Comparison of ENCODE assay signal across 22 cellular contexts in the genomic region with DNA sequence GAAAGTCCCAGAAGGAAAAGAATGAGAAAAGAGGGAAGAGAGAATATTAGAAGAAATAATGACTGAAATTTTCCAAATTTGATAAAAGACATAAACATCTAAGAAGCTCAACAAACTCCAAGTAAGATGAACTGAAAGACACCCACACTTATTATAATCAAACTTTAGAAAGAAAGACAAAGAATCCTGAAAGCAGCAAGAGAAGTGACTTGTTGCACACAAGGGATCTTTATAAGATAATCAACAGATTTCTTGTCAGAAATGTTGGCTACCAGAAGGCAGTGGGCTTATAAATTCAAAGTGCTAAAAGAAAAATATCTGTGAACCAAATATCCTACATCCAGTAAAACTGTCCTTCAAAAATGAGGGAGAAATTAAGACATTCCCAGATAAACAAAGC. TPM values are rescaled to one million over a fixed set of nuclear protein-coding genes. Genes with fewer than 3 reads are reported as not detected.
A peak's percentile ranks its signal among the peaks of the same experiment; 100 is the strongest.
DNase-seq lines count a peak whose midpoint lies in the region; ATAC-seq, FAIRE-seq and TF ChIP-seq lines count a peak whose summit lies in the region.
"Had no signal": no experiment of that assay in that cellular context is flagged by ENCODE, and none has a peak within 500 bp of the region (broad histone marks: within the 10 kb centered on the region; RNA-seq: fewer than 3 reads in every experiment).

No MANE protein-coding gene starts in this region.

- no peak overlapping the region for H3K4me2 ChIP-seq in HepG2 (ENCODE audit: low read depth, low read length)
- no peak overlapping the region for H3K4me2 ChIP-seq in K562 (ENCODE audit: insufficient read depth, low read length)
- H3K4me2 ChIP-seq: A549; BLaER1 treated with 17β-estradiol and CSF1 and Interleukin-3, amounts not matched to agents 10 nM and 100 nM had no signal

- CTCF ChIA-PET in HepG2 (lab: Yijun Ruan, JAX; ENCODE audit: low intra/inter-chr PET ratio, low total read pairs), result no interaction called here
- CTCF ChIA-PET in HEK293 (lab: Yijun Ruan, JAX), result no interaction called here
- CTCF ChIA-PET in K562 (lab: Yijun Ruan, JAX; ENCODE audit: low intra/inter-chr PET ratio), result no interaction called here

- TF ChIP-seq RAD21 in HepG2 (CRISPR knock-in tag; IDR thresholded peaks at IDR 0.05), result no peak
- no peak for TF ChIP-seq RAD21 in K562 (CRISPR knock-in tag; conservative IDR thresholded peaks at IDR 0.05 in 1 of 2, IDR thresholded peaks at IDR 0.05 in 1 of 2)

- H3K9ac ChIP-seq in HepG2 (ENCODE audit: insufficient read depth, low read depth, low read length) (no peak overlapping the region), K562 (ENCODE audit: insufficient read depth in 1 of 2, low read depth in 2 of 2, low read length in 2 of 2) (no peak overlapping the region)
- H3K9ac ChIP-seq: BLaER1 treated with 17β-estradiol and CSF1 and Interleukin-3, amounts not matched to agents 10 nM and 100 nM had no signal

- H3K4me3 ChIP-seq in HepG2 (replicated peaks in 1 of 3; ENCODE audit: insufficient read depth in 1 of 3, low read depth in 2 of 3, low read length in 3 of 3), result no peak overlapping the region
- no peak overlapping the region for H3K4me3 ChIP-seq in right lobe of liver
- H3K4me3 ChIP-seq in HEK293 (ENCODE audit: low read depth, low read length), result no peak overlapping the region
- no peak overlapping the region for H3K4me3 ChIP-seq in K562
- H3K4me3 ChIP-seq: A549; BLaER1 treated with 17β-estradiol and CSF1 and Interleukin-3, amounts not matched to agents 10 nM and 100 nM had no signal

- intact Hi-C loops in HepG2 (cut with micrococcal nuclease; ENCODE audit: unreplicated experiment), result no loop called here
- intact Hi-C loops in right lobe of liver (cut with DNase I), result no loop called here
- intact Hi-C loops in K562 (cut with micrococcal nuclease), result no loop called here

- H3K4me1 ChIP-seq in HepG2 (ENCODE audit: insufficient read depth, low read length), result no peaks in the 10 kb centered on the region
- no peaks in the 10 kb centered on the region for H3K4me1 ChIP-seq in right lobe of liver
- H3K4me1 ChIP-seq in HEK293 (ENCODE audit: control insufficient read depth, insufficient read depth, low read length), result no peaks in the 10 kb centered on the region
- no peaks in the 10 kb centered on the region for H3K4me1 ChIP-seq in K562 (replicated peaks in 1 of 2; ENCODE audit: control insufficient read depth in 2 of 2, insufficient read depth in 2 of 2, low read length in 2 of 2)
- H3K4me1 ChIP-seq in foreskin keratinocyte, result no peaks in the 10 kb centered on the region
- H3K4me1 ChIP-seq: A549, Caco-2 had no signal

- TF ChIP-seq CTCF in HepG2 (CRISPR knock-in tag; IDR thresholded peaks at IDR 0.05) (no peak), right lobe of liver (IDR thresholded peaks at IDR 0.05) (no peak), HEK293 (tag by site-specific recombination; IDR thresholded peaks at IDR 0.05) (no peak), K562 (IDR thresholded peaks at IDR 0.05 in 2 of 3, conservative IDR thresholded peaks at IDR 0.05 in 1 of 3; ENCODE audit: insufficient read depth in 2 of 3, low read depth in 1 of 3, low read length in 3 of 3) (no peak), foreskin keratinocyte (conservative IDR thresholded peaks at IDR 0.05) (no peak)

- POLR2A ChIA-PET in HepG2 (lab: Yijun Ruan, JAX) (no interaction called here), HEK293 (lab: Yijun Ruan, JAX) (no interaction called here), K562 (lab: Yijun Ruan, JAX) (no interaction called here)

- no peaks in the 10 kb centered on the region for H3K36me3 ChIP-seq in HepG2 (replicated peaks in 1 of 2; ENCODE audit: control insufficient read depth in 1 of 2, insufficient read depth in 2 of 2, low read length in 2 of 2)
- no peaks in the 10 kb centered on the region for H3K36me3 ChIP-seq in right lobe of liver
- no peaks in the 10 kb centered on the region for H3K36me3 ChIP-seq in HEK293 (ENCODE audit: control insufficient read depth in 2 of 2, insufficient read depth in 1 of 2, low read length in 2 of 2)
- no peaks in the 10 kb centered on the region for H3K36me3 ChIP-seq in K562 (ENCODE audit: control insufficient read depth, insufficient read depth, low read length)

- no peak for DNase-seq in HepG2 (ENCODE audit: low spot score)
- DNase-seq in right lobe of liver, result no peak
- DNase-seq in OCI-M1 (lab: John Stamatoyannopoulos, UW), result peak; percentile 21
- DNase-seq in K562 (ENCODE audit: extremely low read depth in 1 of 4, low spot score in 3 of 4), result no peak
- DNase-seq in NCI-H1092 treated with DMSO at 0.1 percent for 48 hours (lab: John Stamatoyannopoulos, UW), result no peak
- no peak for DNase-seq in activated CD8-positive, alpha-beta memory T cell treated with anti-CD3 and anti-CD28 coated beads for 24 hours
- DNase-seq in foreskin keratinocyte, result no peak
- DNase-seq: AML-193; Caco-2; Calu3; CD4-positive, alpha-beta T cell; CD8-positive, alpha-beta T cell; DMS79 treated with DMSO at 0.1 percent for 48 hours; GF-D8 had no signal

- H3K79me2 ChIP-seq in HepG2 (ENCODE audit: insufficient read depth, low read length), result no peaks in the 10 kb centered on the region
- H3K79me2 ChIP-seq in K562 (ENCODE audit: control insufficient read depth, insufficient read depth, low read length), result no peaks in the 10 kb centered on the region

- ATAC-seq in HepG2 (no peak), right lobe of liver (no peak), K562 (no peak), foreskin keratinocyte (no peak)
- ATAC-seq: A549; CD8-positive, alpha-beta T cell had no signal

- TF ChIP-seq EP300 in HepG2 (IDR thresholded peaks at IDR 0.05; ENCODE audit: low read depth in 2 of 2, low read length in 2 of 2) (no peak), HepG2 (CRISPR knock-in tag; IDR thresholded peaks at IDR 0.05; ENCODE audit: borderline replicate concordance) (no peak), K562 (IDR thresholded peaks at IDR 0.05; ENCODE audit: low read length) (no peak)

- no peaks in the 10 kb centered on the region for H4K20me1 ChIP-seq in HepG2 (ENCODE audit: insufficient read depth, low read length)
- no peaks in the 10 kb centered on the region for H4K20me1 ChIP-seq in K562 (replicated peaks; ENCODE audit: control insufficient read depth, insufficient read depth, low read length)
- H4K20me1 ChIP-seq: BLaER1 treated with 17β-estradiol and CSF1 and Interleukin-3, amounts not matched to agents 10 nM and 100 nM had no signal

- no peaks in the 10 kb centered on the region for H3K27me3 ChIP-seq in HepG2 (ENCODE audit: control insufficient read depth in 1 of 2, insufficient read depth in 2 of 2, low read length in 2 of 2)
- H3K27me3 ChIP-seq in right lobe of liver, result no peaks in the 10 kb centered on the region
- no peaks in the 10 kb centered on the region for H3K27me3 ChIP-seq in K562 (ENCODE audit: control insufficient read depth in 2 of 2, insufficient read depth in 2 of 2, low read length in 2 of 2)
- no peaks in the 10 kb centered on the region for H3K27me3 ChIP-seq in foreskin keratinocyte
- H3K27me3 ChIP-seq: BLaER1 treated with 17β-estradiol and CSF1 and Interleukin-3, amounts not matched to agents 10 nM and 100 nM had no signal

- H3K9me3 ChIP-seq in HepG2 (ENCODE audit: low read length), result peaks cover 38% of the 10 kb centered on the region
- peaks cover 0 to 2% (median 0%) of the 10 kb centered on the region in 4 donors for H3K9me3 ChIP-seq in right lobe of liver
- no peaks in the 10 kb centered on the region for H3K9me3 ChIP-seq in HEK293 (ENCODE audit: control insufficient read depth, insufficient read depth, low read depth, low read length)
- no peaks in the 10 kb centered on the region for H3K9me3 ChIP-seq in K562 (replicated peaks; ENCODE audit: control insufficient read depth, insufficient read depth, low read depth, low read length)

- in situ Hi-C loops in HepG2 (cut with HindIII; ENCODE audit: extremely low pct_ligation_motif_present, low pct_unique_long_range_greater_than_20kb) (no loop called here), K562 (cut with MboI) (no loop called here)

- no peak for FAIRE-seq in HepG2 (lab: Jason Lieb, UNC)
- FAIRE-seq in K562 (lab: Jason Lieb, UNC), result no peak
- FAIRE-seq: A549, D721Med, G401.6, GM12891 had no signal

- H2AFZ ChIP-seq in HepG2 (ENCODE audit: low read length) (no peak overlapping the region), K562 (ENCODE audit: low read depth, low read length) (no peak overlapping the region)

- BruUV-seq in HepG2 (replicated peaks; lab: Mats Ljungman, UMichigan) (no TSS peak), K562 (replicated peaks; lab: Mats Ljungman, UMichigan) (no TSS peak)

- H3K9me1 ChIP-seq in K562 (ENCODE audit: control insufficient read depth, insufficient read depth, low read length), result no peaks in the 10 kb centered on the region

- TF ChIP-seq POLR2A in HepG2 (IDR thresholded peaks at IDR 0.05; ENCODE audit: insufficient read depth in 1 of 2, low read depth in 2 of 2, low read length in 2 of 2) (no peak), right lobe of liver (IDR thresholded peaks at IDR 0.05) (no peak), K562 (conservative IDR thresholded peaks at IDR 0.05) (no peak)

- H3K27ac ChIP-seq in HepG2 (ENCODE audit: extremely low read length, insufficient read depth, low read length), result no peak overlapping the region
- H3K27ac ChIP-seq in right lobe of liver, result no peak overlapping the region
- no peak overlapping the region for H3K27ac ChIP-seq in HEK293 (ENCODE audit: extremely low read depth, low read depth, low read length)
- H3K27ac ChIP-seq in K562 (ENCODE audit: extremely low read depth, low read depth, low read length), result no peak overlapping the region
- no peak overlapping the region for H3K27ac ChIP-seq in foreskin keratinocyte
- H3K27ac ChIP-seq: 22Rv1; A549; BLaER1 treated with 17β-estradiol and CSF1 and Interleukin-3, amounts not matched to agents 10 nM and 100 nM; C4-2B had no signal

RNA-seq across cellular contexts. Expression of gene FNIP1, which starts 49.0 kb away (rescaled TPM):
- total RNA-seq in HepG2 (2016; rRNA removed; fragmentation: Illumina TruSeq; extraction: Trizol) (29.3 and 39.7 TPM in 2 replicates), right lobe of liver (10 to 100 TPM; 14.2 to 25.2 (median 20.9) TPM), K562 (2014; rRNA removed) (18.4 and 19.9 TPM in 2 replicates), K562 (2014; rRNA removed; fragmentation: Illumina TruSeq; extraction: Trizol) (22.1 and 26.4 TPM in 2 replicates), K562 (2015; rRNA removed; fragmentation: Illumina TruSeq; extraction: Trizol) (31.1 and 32.8 TPM in 2 replicates), K562 (2021) (22.1 and 24.6 TPM in 2 replicates), foreskin keratinocyte (16.9 and 18.7 TPM in 2 replicates)
- total RNA-seq in HepG2 (2016; cell fraction: cytosol; rRNA removed; fragmentation: Illumina TruSeq; extraction: Trizol; ENCODE audit: low read depth), result 10.9 and 11.5 TPM in 2 replicates
- 26.2 and 39.3 TPM in 2 replicates for total RNA-seq in HepG2 (2016; cell fraction: insoluble cytoplasmic fraction; rRNA removed; fragmentation: Illumina TruSeq; extraction: Trizol)
- 18.6 and 20.6 TPM in 2 replicates for total RNA-seq in HepG2 (2016; cell fraction: membrane; rRNA removed; fragmentation: Illumina TruSeq; extraction: Trizol)
- 50.1 and 54.5 TPM in 2 replicates for total RNA-seq in HepG2 (2016; cell fraction: nucleus; rRNA removed; fragmentation: Illumina TruSeq; extraction: Trizol)
- polyA plus RNA-seq in HepG2 (2011; rRNA removed) (8.7 and 10.9 TPM in 2 replicates), K562 (2011; rRNA removed) (17.9 and 19.7 TPM in 2 replicates), K562 (2014; fragmentation: Illumina TruSeq; extraction: Trizol) (10.3 and 10.7 TPM in 2 replicates), K562 (2014; fragmentation: Nextera tagmentation; extraction: Ambion mirVana) (1 to 10 TPM; 5.0 to 8.7 TPM), K562 (2014; rRNA removed) (9.4 and 12.0 TPM in 2 replicates), foreskin keratinocyte (2.2 TPM in 2 replicates)
- polyA plus RNA-seq in HepG2 (2011; cell fraction: cytosol; rRNA removed), result 4.9 and 5.9 TPM in 2 replicates
- 12.5 and 14.4 TPM in 2 replicates for polyA plus RNA-seq in HepG2 (2011; cell fraction: nucleus; rRNA removed)
- polyA plus RNA-seq in HepG2 (2012), result 8.0 and 10.1 TPM in 2 replicates
- polyA plus RNA-seq in HepG2 (2016; cell fraction: cytosol; fragmentation: Illumina TruSeq; extraction: Trizol; ENCODE audit: low read depth), result 5.3 and 6.4 TPM in 2 replicates
- polyA plus RNA-seq in HepG2 (2016; cell fraction: insoluble cytoplasmic fraction; fragmentation: Illumina TruSeq; extraction: Trizol; ENCODE audit: low read depth), result 9.4 and 11.6 TPM in 2 replicates
- polyA plus RNA-seq in HepG2 (2016; cell fraction: membrane; fragmentation: Illumina TruSeq; extraction: Trizol; ENCODE audit: low read depth), result 6.8 and 7.6 TPM in 2 replicates
- polyA plus RNA-seq in HepG2 (2016; cell fraction: nucleus; fragmentation: Illumina TruSeq; extraction: Trizol; ENCODE audit: insufficient read depth, low read depth), result 22.9 and 24.1 TPM in 2 replicates
- 24.3 and 34.9 TPM in 2 replicates for polyA minus RNA-seq in HepG2 (2011; rRNA and poly(A)+ RNA removed; ENCODE audit: low replicate concordance)
- polyA minus RNA-seq in HepG2 (2011; cell fraction: cytosol; rRNA and poly(A)+ RNA removed), result 17.7 and 18.6 TPM in 2 replicates
- polyA minus RNA-seq in HepG2 (2011; cell fraction: nucleus; rRNA and poly(A)+ RNA removed), result 90.8 and 104 TPM in 2 replicates
- 66.1 and 149 TPM in 2 replicates for total RNA-seq in K562 (2011; cell fraction: chromatin; rRNA removed; ENCODE audit: low replicate concordance)
- total RNA-seq in K562 (2011; cell fraction: nucleolus; rRNA removed), result 49.7 and 55.7 TPM in 2 replicates
- 73.5 and 100 TPM in 2 replicates for total RNA-seq in K562 (2011; cell fraction: nucleoplasm; rRNA removed)
- 5.5 and 9.3 TPM in 2 replicates for polyA plus RNA-seq in K562 (2011; cell fraction: cytosol; rRNA removed)
- 17.5 and 20.3 TPM in 2 replicates for polyA plus RNA-seq in K562 (2011; cell fraction: nucleus; rRNA removed)
- polyA plus RNA-seq in K562 (2012), result 7.5 and 10.7 TPM in 2 replicates
- polyA minus RNA-seq in K562 (2011; rRNA and poly(A)+ RNA removed), result 54.7 and 58.9 TPM in 2 replicates
- polyA minus RNA-seq in K562 (2011; cell fraction: cytosol; rRNA and poly(A)+ RNA removed), result 16.2 and 16.4 TPM in 2 replicates
- 48.3 and 63.5 TPM in 2 replicates for polyA minus RNA-seq in K562 (2011; cell fraction: nucleus; rRNA and poly(A)+ RNA removed)
